Comparison of ENCODE assay signal across 12 cellular contexts in the genomic region with DNA sequence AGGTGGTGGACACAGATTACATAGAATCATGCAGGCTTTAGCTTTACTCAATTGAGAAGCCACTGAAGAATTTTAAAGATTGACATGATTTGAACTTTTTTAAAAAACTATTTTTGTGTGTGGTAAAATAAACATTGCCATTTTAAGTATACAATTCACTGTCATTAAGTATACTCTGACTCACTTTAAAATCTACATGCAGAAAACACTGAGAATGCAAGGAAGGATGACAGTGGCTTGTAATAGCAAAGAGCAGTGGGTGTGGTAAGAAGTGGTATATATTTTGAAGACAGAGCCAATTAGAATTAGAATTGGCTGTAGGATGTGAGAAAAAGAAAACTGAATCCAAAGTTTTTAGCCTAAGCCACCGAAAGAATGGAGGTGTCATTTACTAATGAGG. TPM values are rescaled to one million over a fixed set of nuclear protein-coding genes. Genes with fewer than 3 reads are reported as not detected.
"Had no signal": no experiment of that assay in that cellular context is flagged by ENCODE, and none has a peak within 500 bp of the region (broad histone marks: within the 10 kb centered on the region; RNA-seq: fewer than 3 reads in every experiment).

No MANE protein-coding gene starts in this region.

- H3K27ac ChIP-seq: esophagus muscularis mucosa, hepatocyte, neutrophil had no signal

- H3K36me3 ChIP-seq: neutrophil had no signal

- H3K4me1 ChIP-seq: esophagus muscularis mucosa had no signal

- H3K27me3 Mint-ChIP-seq: naive thymus-derived CD4-positive, alpha-beta T cell had no signal

- H3K4me3 ChIP-seq: esophagus muscularis mucosa, hepatocyte had no signal

- H3K27me3 ChIP-seq: esophagus muscularis mucosa, hepatocyte, neutrophil had no signal

- H3K9me3 ChIP-seq: esophagus muscularis mucosa, neutrophil had no signal

- DNase-seq: effector memory CD4-positive, alpha-beta T cell; kidney glomerular epithelial cell; naive thymus-derived CD4-positive, alpha-beta T cell; posterior cingulate gyrus; stimulated activated CD4-positive, alpha-beta T cell treated with anti-CD3 and anti-CD28 coated beads, Interleukin-2, amount 100 ng/mL, for 24 hours; stimulated activated CD4-positive, alpha-beta T cell treated with anti-CD3 and anti-CD28 coated beads, Interleukin-4, amount 100 ng/mL, for 4 hours; stimulated activated naive CD4-positive, alpha-beta T cell treated with Interleukin-2 at 50 U/mL for 16 hours; trophoblast cell had no signal

- H3K4me3 Mint-ChIP-seq: naive thymus-derived CD4-positive, alpha-beta T cell had no signal

- ATAC-seq: naive thymus-derived CD4-positive, alpha-beta T cell; sciatic nerve had no signal

- H3K9me3 Mint-ChIP-seq: naive thymus-derived CD4-positive, alpha-beta T cell had no signal

RNA-seq across cellular contexts. Expression of a gene that starts 44.6 kb away (rescaled TPM):
- polyA plus RNA-seq: naive thymus-derived CD4-positive, alpha-beta T cell had no signal
